Comparison of ENCODE assay signal across 8 cellular contexts in the genomic region with DNA sequence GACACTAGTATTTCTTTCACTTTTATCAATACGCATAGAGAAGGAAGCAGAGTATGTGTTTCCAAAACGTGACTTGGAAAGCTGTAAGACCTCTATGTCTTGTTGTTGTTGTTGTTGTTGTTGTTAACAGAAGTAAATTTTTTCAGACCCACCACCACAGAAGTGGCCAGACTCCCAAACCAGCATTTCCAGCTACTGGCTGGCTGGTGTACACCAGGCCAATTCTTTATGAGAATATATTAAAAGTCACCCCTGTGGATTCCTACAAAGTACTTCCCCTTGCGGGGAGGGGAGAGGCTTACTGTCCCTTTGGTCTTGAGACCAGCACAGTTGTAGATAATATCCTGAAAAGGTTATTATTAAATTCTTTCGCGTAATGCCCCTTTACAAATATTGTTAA. TPM values are rescaled to one million over a fixed set of nuclear protein-coding genes. Genes with fewer than 3 reads are reported as not detected.
DNase-seq lines count a peak whose midpoint lies in the region; ATAC-seq and TF ChIP-seq lines count a peak whose summit lies in the region.

No MANE protein-coding gene starts in this region.

- in situ Hi-C loops in ACHN (cut with HindIII; ENCODE audit: low pct_ligation_motif_present, low pct_unique_long_range_greater_than_20kb, low sequenced_read_pairs) = no loop called here

- H3K4me3 ChIP-seq in HUES6 (ENCODE audit: low read depth, low read length) (peak overlapping the region; percentile 84), ascending aorta (peak overlapping the region; percentile 85 to 93), mucosa of stomach (ENCODE audit: low read length) (no peak overlapping the region)

- peak; percentile 17 for DNase-seq in ACHN
- no peak for DNase-seq in ascending aorta (ENCODE audit: low spot score in 2 of 2)
- no peak for DNase-seq in NCI-H1694 (lab: John Stamatoyannopoulos, UW)

- no peak for TF ChIP-seq POLR2A in GM18505 (IDR thresholded peaks at IDR 0.05; ENCODE audit: borderline replicate concordance, extremely low read depth, insufficient read depth, insufficient read length)

- no peak overlapping the region for H3K9ac ChIP-seq in HUES6 (ENCODE audit: low read length)
- H3K9ac ChIP-seq in mucosa of stomach (ENCODE audit: low read length) = peak overlapping the region; percentile 92

- intact Hi-C loops in ascending aorta (cut with DNase I) = loop anchor here (2.0 to 10.0 kb wide), 4 partner anchors 88 to 1053 kb away; no protein-coding TSS in a partner anchor

- ATAC-seq in GM18505 (IDR thresholded peaks at IDR 0.05; ENCODE audit: unreplicated experiment) = no peak
- ATAC-seq in GM21576 (IDR thresholded peaks at IDR 0.05; ENCODE audit: unreplicated experiment) = no peak
- no peak for ATAC-seq in HG02981 (IDR thresholded peaks at IDR 0.05; ENCODE audit: unreplicated experiment)

- H3K36me3 ChIP-seq in HUES6 (ENCODE audit: control insufficient read depth, insufficient read depth, low read length) (no peaks in the 10 kb centered on the region), ascending aorta (no peaks in the 10 kb centered on the region), mucosa of stomach (ENCODE audit: control insufficient read depth, insufficient read depth, low read length) (no peaks in the 10 kb centered on the region)

- H3K9me3 ChIP-seq in HUES6 (ENCODE audit: control insufficient read depth, insufficient read depth, low read depth, low read length) (0 out of 2 replicates have a peak, but pooled peaks cover under 1% of the 10 kb centered on the region), ascending aorta (no peaks in the 10 kb centered on the region), mucosa of stomach (ENCODE audit: control insufficient read depth, low read length) (no peaks in the 10 kb centered on the region)

- H3K27ac ChIP-seq in HUES6 (ENCODE audit: low read depth, low read length) = no peak overlapping the region
- peak overlapping the region; percentile 96 to 100 for H3K27ac ChIP-seq in ascending aorta

- H3K4me1 ChIP-seq in HUES6 (ENCODE audit: control insufficient read depth, insufficient read depth, low read length) (peaks cover 14% of the 10 kb centered on the region), ascending aorta (peaks cover 0 to 8% of the 10 kb centered on the region in 2 donors), mucosa of stomach (ENCODE audit: control insufficient read depth, insufficient read depth, low read length) (peaks cover 9% of the 10 kb centered on the region)

- H3K27me3 ChIP-seq in HUES6 (ENCODE audit: control insufficient read depth, insufficient read depth, low read length) (peaks cover 26% of the 10 kb centered on the region), ascending aorta (no peaks in the 10 kb centered on the region), mucosa of stomach (ENCODE audit: control insufficient read depth, insufficient read depth, low read length) (no peaks in the 10 kb centered on the region)

- no peak for TF ChIP-seq CTCF in ascending aorta (IDR thresholded peaks at IDR 0.05)

RNA-seq across cellular contexts. Expression of gene FOXP1, which starts 1.6 kb away (rescaled TPM):
- 171 TPM for total RNA-seq in ascending aorta
